ENCODE assay signal across 18 cellular contexts in genomic region chr4:113434247-113434587, GRCh38.
DNase-seq lines count a peak whose midpoint lies in the region; ATAC-seq, FAIRE-seq and TF ChIP-seq lines count a peak whose summit lies in the region.
"Had no signal": no experiment of that assay in that cellular context is flagged by ENCODE, and none has a peak within 500 bp of the region (broad histone marks: within the 10 kb centered on the region; RNA-seq: fewer than 3 reads in every experiment).

No MANE protein-coding gene starts in this region.

- H3K14ac ChIP-seq in IMR-90 (replicated peaks; ENCODE audit: low read depth, low read length), result no peak overlapping the region

- DNase-seq in A549 (ENCODE audit: low read depth in 1 of 2, low spot score in 1 of 2), result no peak
- peak; percentile 39 for DNase-seq in IMR-90
- no peak for DNase-seq in mammary epithelial cell
- DNase-seq in kidney tubule cell (ENCODE audit: low spot score), result peak; percentile 79
- no peak for DNase-seq in left lung
- DNase-seq in right cardiac atrium, result no peak
- no peak for DNase-seq in activated T-cell treated with anti-CD3 and anti-CD28 coated beads for 4 hours
- DNase-seq: body of pancreas; CD8-positive, alpha-beta memory T cell; effector CD4-positive, alpha-beta T cell; H9; midbrain; NCI-H2081; stimulated activated naive CD4-positive, alpha-beta T cell had no signal

- FAIRE-seq in A549 (lab: Jason Lieb, UNC), result no peak
- FAIRE-seq: GM12892 had no signal

- CTCF ChIA-PET in A549 (lab: Yijun Ruan, JAX), result interaction anchor here (0.7 kb wide), 1 partner anchor 10 kb away, joined by 3 read pairs; no protein-coding TSS in a partner anchor
- CTCF ChIA-PET in IMR-90 (lab: Yijun Ruan, JAX), result interaction anchor here (0.6 kb wide), 1 partner anchor 406 kb away, joined by 4 read pairs; no protein-coding TSS in a partner anchor
- CTCF ChIA-PET in mammary epithelial cell (lab: Charles Lee; ENCODE audit: low non-redundant PET), result interaction anchor here (0.7 kb wide), 1 partner anchor 538 kb away, joined by 3 read pairs; no protein-coding TSS in a partner anchor

- H2AK5ac ChIP-seq in IMR-90 (ENCODE audit: low read depth, low read length), result no peak overlapping the region

- no peak for TF ChIP-seq EP300 in A549 (IDR thresholded peaks at IDR 0.05)

- BruUV-seq in IMR-90 (replicated peaks; lab: Mats Ljungman, UMichigan) (no TSS peak), mammary epithelial cell (replicated peaks; lab: Mats Ljungman, UMichigan) (no TSS peak)

- no peak overlapping the region for H2AK9ac ChIP-seq in IMR-90 (replicated peaks; ENCODE audit: low read depth, low read length, poor library complexity)

- H2BK120ac ChIP-seq in IMR-90 (ENCODE audit: low read depth, low read length), result no peak overlapping the region

- TF ChIP-seq RAD21 in A549 (conservative IDR thresholded peaks at IDR 0.05 in 1 of 2, IDR thresholded peaks at IDR 0.05 in 1 of 2) (no peak), IMR-90 (IDR thresholded peaks at IDR 0.05; ENCODE audit: low read length) (no peak)

- H3K9ac ChIP-seq in IMR-90 (ENCODE audit: low read depth, low read length), result no peak overlapping the region
- H3K9ac ChIP-seq in mammary epithelial cell (ENCODE audit: insufficient read depth, low read length), result no peak overlapping the region

- no peak for TF ChIP-seq POLR2A in A549 (IDR thresholded peaks at IDR 0.05; ENCODE audit: low read length)
- TF ChIP-seq POLR2A in IMR-90 (IDR thresholded peaks at IDR 0.05; ENCODE audit: low read depth, low read length), result no peak

- H3K27me3 ChIP-seq in IMR-90 (ENCODE audit: control insufficient read depth, insufficient read depth, low read length) (no peaks in the 10 kb centered on the region), mammary epithelial cell (ENCODE audit: insufficient read depth, low read length) (no peaks in the 10 kb centered on the region), left lung (no peaks in the 10 kb centered on the region), right cardiac atrium (ENCODE audit: control insufficient read depth, insufficient read depth) (no peaks in the 10 kb centered on the region)
- H3K27me3 ChIP-seq: body of pancreas, neutrophil had no signal

- H2BK15ac ChIP-seq in IMR-90 (ENCODE audit: low read depth, low read length), result no peak overlapping the region

- in situ Hi-C loops in IMR-90 (cut with MboI; ENCODE audit: low sequenced_read_pairs), result no loop called here
- in situ Hi-C loops in mammary epithelial cell (cut with MboI; ENCODE audit: low sequenced_read_pairs in 2 of 2), result no loop called here

- no peaks in the 10 kb centered on the region for H3K79me2 ChIP-seq in mammary epithelial cell (ENCODE audit: insufficient read depth, low read length)

- no peak overlapping the region for H4K8ac ChIP-seq in IMR-90 (ENCODE audit: low read depth in 2 of 2, low read length in 2 of 2)

- H3K27ac ChIP-seq in A549 (no peak overlapping the region), IMR-90 (ENCODE audit: insufficient read depth, low read length) (no peak overlapping the region), mammary epithelial cell (ENCODE audit: insufficient read depth, low read depth, low read length) (no peak overlapping the region), left lung (no peak overlapping the region), right cardiac atrium (ENCODE audit: low read length) (no peak overlapping the region)
- H3K27ac ChIP-seq: body of pancreas, neutrophil had no signal

- H4K91ac ChIP-seq in IMR-90 (ENCODE audit: insufficient read depth, low read depth, low read length), result no peak overlapping the region

- H3K9me3 ChIP-seq in A549, result no peaks in the 10 kb centered on the region
- H3K9me3 ChIP-seq in IMR-90 (ENCODE audit: control insufficient read depth, insufficient read depth, low read length), result no peaks in the 10 kb centered on the region
- no peaks in the 10 kb centered on the region for H3K9me3 ChIP-seq in mammary epithelial cell (replicated peaks; ENCODE audit: insufficient read depth, low read length)
- no peaks in the 10 kb centered on the region for H3K9me3 ChIP-seq in left lung
- H3K9me3 ChIP-seq in right cardiac atrium (ENCODE audit: control insufficient read depth, low read length), result no peaks in the 10 kb centered on the region
- H3K9me3 ChIP-seq: body of pancreas, neutrophil had no signal

- POLR2A ChIA-PET in A549 (lab: Yijun Ruan, JAX), result no interaction called here
- POLR2A ChIA-PET in IMR-90 (lab: Charles Lee; ENCODE audit: unreplicated experiment), result no interaction called here

- H3K18ac ChIP-seq in IMR-90 (ENCODE audit: low read depth, low read length), result no peak overlapping the region

- dilution Hi-C loops in IMR-90 (cut with HindIII; ENCODE audit: low sequenced_read_pairs, unreplicated experiment) (no loop called here), mammary epithelial cell (cut with HindIII; ENCODE audit: low sequenced_read_pairs) (no loop called here)

- intact Hi-C loops in IMR-90 (cut with micrococcal nuclease) (no loop called here), mammary epithelial cell (cut with micrococcal nuclease) (loop anchor here (1.0 kb wide), 1 partner anchor 327 kb away; the partner anchor contains the start of gene CAMK2D), left lung (cut with DNase I) (no loop called here), right cardiac atrium (cut with DNase I) (no loop called here)

- no peak overlapping the region for H3K23ac ChIP-seq in IMR-90 (ENCODE audit: low read depth, low read length)

- H3K36me3 ChIP-seq in IMR-90 (ENCODE audit: control insufficient read depth, insufficient read depth, low read length), result no peaks in the 10 kb centered on the region
- H3K36me3 ChIP-seq in mammary epithelial cell (ENCODE audit: insufficient read depth, low read length), result no peaks in the 10 kb centered on the region
- H3K36me3 ChIP-seq in left lung, result no peaks in the 10 kb centered on the region
- H3K36me3 ChIP-seq: neutrophil had no signal

- H4K20me1 ChIP-seq in IMR-90 (ENCODE audit: insufficient read depth, low read length) (no peaks in the 10 kb centered on the region), mammary epithelial cell (ENCODE audit: insufficient read depth, low read length) (no peaks in the 10 kb centered on the region)

- no peak overlapping the region for H3K4ac ChIP-seq in IMR-90 (ENCODE audit: low read depth, low read length)

- 49% methylated on average over 3 of the region's 3 CpGs for WGBS in A549 (ENCODE audit: missing lambda C conversion rate)
- WGBS in IMR-90 (ENCODE audit: extremely low coverage in 2 of 2, insufficient read length in 1 of 2), 2 experiments, result 67% methylated on average over 2 of the region's 3 CpGs; no CpG with 5 or more reads in 1 of the 2 experiments
- 48% methylated on average over 3 of the region's 3 CpGs for WGBS in mammary epithelial cell (ENCODE audit: low coverage, missing lambda C conversion rate)
- WGBS in right cardiac atrium, result 67% methylated on average over 3 of the region's 3 CpGs

- no peaks in the 10 kb centered on the region for H3K79me1 ChIP-seq in IMR-90 (ENCODE audit: low read depth in 1 of 2, low read length in 2 of 2)

- no peak overlapping the region for H2BK5ac ChIP-seq in IMR-90 (ENCODE audit: low read depth, low read length, poor library complexity, severe bottlenecking)

- TF ChIP-seq CTCF in A549 (IDR thresholded peaks at IDR 0.05) (no peak), IMR-90 (conservative IDR thresholded peaks at IDR 0.05; ENCODE audit: low read depth, low read length) (no peak), mammary epithelial cell (conservative IDR thresholded peaks at IDR 0.05 in 1 of 2, IDR thresholded peaks at IDR 0.05 in 1 of 2; ENCODE audit: extremely low read depth in 1 of 2, insufficient read depth in 1 of 2, low read depth in 1 of 2, low read length in 2 of 2) (no peak), left lung (IDR thresholded peaks at IDR 0.05) (no peak)

- H3K4me1 ChIP-seq in A549 (0 out of 3 replicates have a peak, but pooled peaks cover 3% of the 10 kb centered on the region), IMR-90 (ENCODE audit: control insufficient read depth, insufficient read depth, low read length) (peaks cover 3% of the 10 kb centered on the region; the same call in 1 of the 2 replicates), mammary epithelial cell (ENCODE audit: insufficient read depth, low read length) (peaks cover 25% of the 10 kb centered on the region), left lung (peaks cover 3 to 8% of the 10 kb centered on the region in 2 donors), right cardiac atrium (ENCODE audit: control insufficient read depth, insufficient read depth, low read length) (no peaks in the 10 kb centered on the region)
- H3K4me1 ChIP-seq: body of pancreas had no signal

- no peak overlapping the region for H3K4me3 ChIP-seq in A549
- no peak overlapping the region for H3K4me3 ChIP-seq in IMR-90 (ENCODE audit: insufficient read depth, low read depth, low read length)
- no peak overlapping the region for H3K4me3 ChIP-seq in mammary epithelial cell (replicated peaks in 1 of 3; ENCODE audit: insufficient read depth in 1 of 3, low read depth in 2 of 3, low read length in 3 of 3)
- H3K4me3 ChIP-seq in left lung, result no peak overlapping the region
- H3K4me3 ChIP-seq in right cardiac atrium (ENCODE audit: low read length), result no peak overlapping the region
- H3K4me3 ChIP-seq: body of pancreas had no signal

- H3K4me2 ChIP-seq in A549 (peak overlapping the region; percentile 17; the same call in 1 of the 3 replicates), IMR-90 (ENCODE audit: low read depth, low read length) (no peak overlapping the region), mammary epithelial cell (ENCODE audit: insufficient read depth, low read depth, low read length) (no peak overlapping the region)

- H4K5ac ChIP-seq in IMR-90 (ENCODE audit: low read depth, low read length), result no peak overlapping the region

- no peak for ATAC-seq in A549
- no peak for ATAC-seq in IMR-90 (ENCODE audit: low read depth)
- ATAC-seq in left lung, result no peak
- no peak for ATAC-seq in HG03565 (IDR thresholded peaks at IDR 0.05; ENCODE audit: unreplicated experiment)
- no peak for ATAC-seq in right cardiac atrium
- ATAC-seq: body of pancreas, Panc1 had no signal

- H3K56ac ChIP-seq in IMR-90 (ENCODE audit: extremely low read depth, insufficient read depth, low read length), result no peak overlapping the region

- H2AFZ ChIP-seq in IMR-90 (replicated peaks; ENCODE audit: low read length, poor library complexity) (no peak overlapping the region), mammary epithelial cell (ENCODE audit: low read depth, low read length) (peak overlapping the region; percentile 17)

- H3K9me1 ChIP-seq in IMR-90 (ENCODE audit: insufficient read depth, low read length), result no peaks in the 10 kb centered on the region

- no peak overlapping the region for H2BK20ac ChIP-seq in IMR-90 (ENCODE audit: low read depth, low read length)

TF ChIP-seq in A549, 52 proteins besides CTCF, POLR2A, EP300 and RAD21:
- no peak for TF ChIP-seq MAZ (IDR thresholded peaks at IDR 0.05; ENCODE audit: borderline replicate concordance, low read depth, low read length)
TF ChIP-seq in A549: peak in this region for 0.

TF ChIP-seq in IMR-90, 13 proteins besides CTCF, POLR2A, EP300 and RAD21 (continues in another document):
- TF ChIP-seq CHD1 (IDR thresholded peaks at IDR 0.05; ENCODE audit: low read depth, low read length) (no peak), BHLHE40 (IDR thresholded peaks at IDR 0.05; ENCODE audit: low read depth, low read length) (no peak), RFX5 (IDR thresholded peaks at IDR 0.05; ENCODE audit: low read depth, low read length) (no peak), MAZ (IDR thresholded peaks at IDR 0.05; ENCODE audit: borderline replicate concordance, low read depth, low read length) (no peak), SMC3 (IDR thresholded peaks at IDR 0.05; ENCODE audit: low read depth, low read length) (no peak)

Comparison
In these comparisons a context has a peak if more than half of its experiments do, and no peak if none do; other contexts are left out.
1. DNase-seq: peak in IMR-90 (single experiment) and kidney tubule cell (single experiment); none in A549 (0 of 2), mammary epithelial cell (single experiment), left lung (0 of 2), right cardiac atrium (0 of 3) and activated T-cell treated with anti-CD3 and anti-CD28 coated beads for 4 hours (single experiment).